2 cellular contexts compared by ENCODE assay signal in the genomic region with DNA sequence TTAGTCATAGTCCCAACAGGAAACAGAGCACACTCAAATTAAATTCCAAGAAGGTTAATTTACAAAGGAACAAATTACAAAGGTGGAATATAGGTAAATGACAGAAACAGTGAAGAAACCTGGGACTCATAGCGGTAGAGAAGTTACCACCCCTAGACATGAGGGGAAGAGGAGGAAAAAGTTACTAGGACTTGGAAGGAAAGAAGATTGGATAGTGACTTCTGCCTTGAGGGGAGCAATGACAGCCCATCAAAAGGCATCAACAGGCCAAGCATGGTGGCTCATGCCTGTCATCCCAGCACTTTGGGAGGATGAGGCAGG.
A peak's percentile ranks its signal among the peaks of the same experiment; 100 is the strongest.
TF ChIP-seq lines count a peak whose summit lies in the region.

No MANE protein-coding gene starts in this region.

TF ChIP-seq in K562, 482 proteins besides CTCF, POLR2A, EP300 and RAD21 (continues in another document):
- TF ChIP-seq ZNF133 (CRISPR knock-in tag; IDR thresholded peaks at IDR 0.05), result no peak
- peak in 1 of 2 experiments; percentile 18; a peak in 1 of 4 replicates for TF ChIP-seq SIX5 (IDR thresholded peaks at IDR 0.05; ENCODE audit: borderline replicate concordance in 1 of 2, insufficient read depth in 1 of 2, low read depth in 1 of 2, low read length in 2 of 2)
- no peak for TF ChIP-seq ZNF583 (CRISPR knock-in tag; IDR thresholded peaks at IDR 0.05)
- TF ChIP-seq ZNF41 (CRISPR knock-in tag; conservative IDR thresholded peaks at IDR 0.05), result no peak
- 0 out of 2 replicates have a peak, but pooled peaks have one; percentile 37 for TF ChIP-seq JUNB (CRISPR knock-in tag; conservative IDR thresholded peaks at IDR 0.05)
- TF ChIP-seq ESRRA (IDR thresholded peaks at IDR 0.05; ENCODE audit: borderline replicate concordance, low read depth), result no peak
- TF ChIP-seq ZNF699 (CRISPR knock-in tag; IDR thresholded peaks at IDR 0.05; ENCODE audit: insufficient replicate concordance), result no peak
- peak; percentile 96; the same call in 1 of the 2 replicates for TF ChIP-seq SMARCE1 (IDR thresholded peaks at IDR 0.05)
- peak; percentile 87; the same call in 1 of the 2 replicates for TF ChIP-seq JUN (IDR thresholded peaks at IDR 0.05; ENCODE audit: borderline replicate concordance, low read depth, low read length)
- TF ChIP-seq JUN (CRISPR knock-in tag; IDR thresholded peaks at IDR 0.05; ENCODE audit: borderline replicate concordance), result no peak
- TF ChIP-seq DPF2 (IDR thresholded peaks at IDR 0.05), result peak; percentile 32
- TF ChIP-seq ZNF175 (CRISPR knock-in tag; IDR thresholded peaks at IDR 0.05; ENCODE audit: low read depth), result peak; percentile 61; the same call in 1 of the 2 replicates
- TF ChIP-seq ATF7 (IDR thresholded peaks at IDR 0.05), result 0 out of 2 replicates have a peak, but pooled peaks have one; percentile 3
- TF ChIP-seq ADNP (tag; IDR thresholded peaks at IDR 0.05), result 0 out of 2 replicates have a peak, but pooled peaks have one; percentile 2
- TF ChIP-seq FOXA3 (CRISPR knock-in tag; conservative IDR thresholded peaks at IDR 0.05 in 1 of 2, IDR thresholded peaks at IDR 0.05 in 1 of 2), result 0 out of 4 replicates have a peak, but pooled peaks of 1 of the 2 experiments have one; percentile 11
- peak; percentile 28 for TF ChIP-seq MEIS2 (IDR thresholded peaks at IDR 0.05; ENCODE audit: partially characterized antibody)
- TF ChIP-seq, protein P1, sequence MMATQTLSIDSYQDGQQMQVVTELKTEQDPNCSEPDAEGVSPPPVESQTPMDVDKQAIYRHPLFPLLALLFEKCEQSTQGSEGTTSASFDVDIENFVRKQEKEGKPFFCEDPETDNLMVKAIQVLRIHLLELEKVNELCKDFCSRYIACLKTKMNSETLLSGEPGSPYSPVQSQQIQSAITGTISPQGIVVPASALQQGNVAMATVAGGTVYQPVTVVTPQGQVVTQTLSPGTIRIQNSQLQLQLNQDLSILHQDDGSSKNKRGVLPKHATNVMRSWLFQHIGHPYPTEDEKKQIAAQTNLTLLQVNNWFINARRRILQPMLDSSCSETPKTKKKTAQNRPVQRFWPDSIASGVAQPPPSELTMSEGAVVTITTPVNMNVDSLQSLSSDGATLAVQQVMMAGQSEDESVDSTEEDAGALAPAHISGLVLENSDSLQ (IDR thresholded peaks at IDR 0.05), result peak; percentile 82
- TF ChIP-seq HDAC1 (IDR thresholded peaks at IDR 0.05), result no peak
- TF ChIP-seq L3MBTL2 (IDR thresholded peaks at IDR 0.05), result 0 out of 2 replicates have a peak, but pooled peaks have one; percentile 7
- 0 out of 2 replicates have a peak, but pooled peaks have one; percentile 53 for TF ChIP-seq ZNF324 (CRISPR knock-in tag; IDR thresholded peaks at IDR 0.05)
- TF ChIP-seq MAZ (CRISPR knock-in tag; conservative IDR thresholded peaks at IDR 0.05 in 1 of 2, IDR thresholded peaks at IDR 0.05 in 1 of 2), result 0 out of 4 replicates have a peak, but pooled peaks of 1 of the 2 experiments have one; percentile 11
- TF ChIP-seq, protein P2, sequence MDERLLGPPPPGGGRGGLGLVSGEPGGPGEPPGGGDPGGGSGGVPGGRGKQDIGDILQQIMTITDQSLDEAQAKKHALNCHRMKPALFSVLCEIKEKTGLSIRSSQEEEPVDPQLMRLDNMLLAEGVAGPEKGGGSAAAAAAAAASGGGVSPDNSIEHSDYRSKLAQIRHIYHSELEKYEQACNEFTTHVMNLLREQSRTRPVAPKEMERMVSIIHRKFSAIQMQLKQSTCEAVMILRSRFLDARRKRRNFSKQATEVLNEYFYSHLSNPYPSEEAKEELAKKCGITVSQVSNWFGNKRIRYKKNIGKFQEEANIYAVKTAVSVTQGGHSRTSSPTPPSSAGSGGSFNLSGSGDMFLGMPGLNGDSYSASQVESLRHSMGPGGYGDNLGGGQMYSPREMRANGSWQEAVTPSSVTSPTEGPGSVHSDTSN (CRISPR knock-in tag; IDR thresholded peaks at IDR 0.05; ENCODE audit: low read depth), result no peak
- TF ChIP-seq, protein P2 (tag; conservative IDR thresholded peaks at IDR 0.05; ENCODE audit: low read depth), result peak; percentile 36; the same call in 1 of the 2 replicates
- TF ChIP-seq NEUROD1 (IDR thresholded peaks at IDR 0.05; ENCODE audit: borderline replicate concordance, low read depth, low read length, partially characterized antibody), result peak; percentile 35
- 0 out of 2 replicates have a peak, but pooled peaks have one; percentile 6 for TF ChIP-seq ZFP1 (CRISPR knock-in tag; IDR thresholded peaks at IDR 0.05)
- TF ChIP-seq, protein P3, sequence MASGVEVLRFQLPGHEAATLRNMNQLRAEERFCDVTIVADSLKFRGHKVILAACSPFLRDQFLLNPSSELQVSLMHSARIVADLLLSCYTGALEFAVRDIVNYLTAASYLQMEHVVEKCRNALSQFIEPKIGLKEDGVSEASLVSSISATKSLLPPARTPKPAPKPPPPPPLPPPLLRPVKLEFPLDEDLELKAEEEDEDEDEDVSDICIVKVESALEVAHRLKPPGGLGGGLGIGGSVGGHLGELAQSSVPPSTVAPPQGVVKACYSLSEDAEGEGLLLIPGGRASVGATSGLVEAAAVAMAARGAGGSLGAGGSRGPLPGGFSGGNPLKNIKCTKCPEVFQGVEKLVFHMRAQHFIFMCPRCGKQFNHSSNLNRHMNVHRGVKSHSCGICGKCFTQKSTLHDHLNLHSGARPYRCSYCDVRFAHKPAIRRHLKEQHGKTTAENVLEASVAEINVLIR (CRISPR knock-in tag; IDR thresholded peaks at IDR 0.05), result 0 out of 2 replicates have a peak, but pooled peaks have one; percentile 13

TF ChIP-seq in WTC11, 78 proteins besides CTCF, POLR2A, EP300 and RAD21:
- TF ChIP-seq TEAD4 (CRISPR knock-in tag; IDR thresholded peaks at IDR 0.05), result no peak
- TF ChIP-seq, protein P4, sequence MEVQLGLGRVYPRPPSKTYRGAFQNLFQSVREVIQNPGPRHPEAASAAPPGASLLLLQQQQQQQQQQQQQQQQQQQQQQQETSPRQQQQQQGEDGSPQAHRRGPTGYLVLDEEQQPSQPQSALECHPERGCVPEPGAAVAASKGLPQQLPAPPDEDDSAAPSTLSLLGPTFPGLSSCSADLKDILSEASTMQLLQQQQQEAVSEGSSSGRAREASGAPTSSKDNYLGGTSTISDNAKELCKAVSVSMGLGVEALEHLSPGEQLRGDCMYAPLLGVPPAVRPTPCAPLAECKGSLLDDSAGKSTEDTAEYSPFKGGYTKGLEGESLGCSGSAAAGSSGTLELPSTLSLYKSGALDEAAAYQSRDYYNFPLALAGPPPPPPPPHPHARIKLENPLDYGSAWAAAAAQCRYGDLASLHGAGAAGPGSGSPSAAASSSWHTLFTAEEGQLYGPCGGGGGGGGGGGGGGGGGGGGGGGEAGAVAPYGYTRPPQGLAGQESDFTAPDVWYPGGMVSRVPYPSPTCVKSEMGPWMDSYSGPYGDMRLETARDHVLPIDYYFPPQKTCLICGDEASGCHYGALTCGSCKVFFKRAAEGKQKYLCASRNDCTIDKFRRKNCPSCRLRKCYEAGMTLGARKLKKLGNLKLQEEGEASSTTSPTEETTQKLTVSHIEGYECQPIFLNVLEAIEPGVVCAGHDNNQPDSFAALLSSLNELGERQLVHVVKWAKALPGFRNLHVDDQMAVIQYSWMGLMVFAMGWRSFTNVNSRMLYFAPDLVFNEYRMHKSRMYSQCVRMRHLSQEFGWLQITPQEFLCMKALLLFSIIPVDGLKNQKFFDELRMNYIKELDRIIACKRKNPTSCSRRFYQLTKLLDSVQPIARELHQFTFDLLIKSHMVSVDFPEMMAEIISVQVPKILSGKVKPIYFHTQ (CRISPR knock-in tag; IDR thresholded peaks at IDR 0.05), result no peak
- TF ChIP-seq, protein P5, sequence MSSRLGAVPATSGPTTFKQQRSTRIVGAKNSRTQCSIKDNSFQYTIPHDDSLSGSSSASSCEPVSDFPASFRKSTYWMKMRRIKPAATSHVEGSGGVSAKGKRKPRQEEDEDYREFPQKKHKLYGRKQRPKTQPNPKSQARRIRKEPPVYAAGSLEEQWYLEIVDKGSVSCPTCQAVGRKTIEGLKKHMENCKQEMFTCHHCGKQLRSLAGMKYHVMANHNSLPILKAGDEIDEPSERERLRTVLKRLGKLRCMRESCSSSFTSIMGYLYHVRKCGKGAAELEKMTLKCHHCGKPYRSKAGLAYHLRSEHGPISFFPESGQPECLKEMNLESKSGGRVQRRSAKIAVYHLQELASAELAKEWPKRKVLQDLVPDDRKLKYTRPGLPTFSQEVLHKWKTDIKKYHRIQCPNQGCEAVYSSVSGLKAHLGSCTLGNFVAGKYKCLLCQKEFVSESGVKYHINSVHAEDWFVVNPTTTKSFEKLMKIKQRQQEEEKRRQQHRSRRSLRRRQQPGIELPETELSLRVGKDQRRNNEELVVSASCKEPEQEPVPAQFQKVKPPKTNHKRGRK (CRISPR knock-in tag; IDR thresholded peaks at IDR 0.05; ENCODE audit: borderline replicate concordance), result no peak
- no peak for TF ChIP-seq ATF1 (CRISPR knock-in tag; IDR thresholded peaks at IDR 0.05)
- no peak for TF ChIP-seq ZNF232 (CRISPR knock-in tag; IDR thresholded peaks at IDR 0.05)
- TF ChIP-seq GRHL2 (CRISPR knock-in tag; IDR thresholded peaks at IDR 0.05; ENCODE audit: insufficient replicate concordance, severe bottlenecking), result no peak
- no peak for TF ChIP-seq SOX15 (CRISPR knock-in tag; IDR thresholded peaks at IDR 0.05)
- no peak for TF ChIP-seq GABPB1 (CRISPR knock-in tag; IDR thresholded peaks at IDR 0.05)
- no peak for TF ChIP-seq CREM (CRISPR knock-in tag; IDR thresholded peaks at IDR 0.05)
- no peak for TF ChIP-seq TEAD1 (CRISPR knock-in tag; IDR thresholded peaks at IDR 0.05)
